12 cellular contexts compared by ENCODE assay signal in genomic region chr4:69223277-69223676, GRCh38. TPM values are rescaled to one million over a fixed set of nuclear protein-coding genes. Genes with fewer than 3 reads are reported as not detected.
"Had no signal": no experiment of that assay in that cellular context is flagged by ENCODE, and none has a peak within 500 bp of the region (broad histone marks: within the 10 kb centered on the region; RNA-seq: fewer than 3 reads in every experiment).

No MANE protein-coding gene starts in this region.

RNA-seq across cellular contexts. Expression of gene UGT2B11, which starts 8.7 kb away (rescaled TPM):
- total RNA-seq: activated CD4-positive, alpha-beta memory T cell treated with anti-CD3 and anti-CD28 coated beads, Interleukin-2, amount 10 ng/mL, durations not matched to agents 7 days and 5 days; activated CD4-positive, alpha-beta T cell treated with anti-CD3 and anti-CD28 coated beads for 36 hours; activated CD4-positive, alpha-beta T cell treated with anti-CD3 and anti-CD28 coated beads, Interleukin-2, amount 10 ng/mL, durations not matched to agents 7 days and 5 days; activated CD8-positive, alpha-beta memory T cell treated with anti-CD3 and anti-CD28 coated beads, Interleukin-2, amount 10 ng/mL, durations not matched to agents 7 days and 5 days; activated CD8-positive, alpha-beta T cell treated with anti-CD3 and anti-CD28 coated beads, Interleukin-2, amount 10 ng/mL, durations not matched to agents 7 days and 5 days; activated naive CD8-positive, alpha-beta T cell treated with anti-CD3 and anti-CD28 coated beads, Interleukin-2, amount 10 ng/mL, durations not matched to agents 7 days and 5 days; activated T-helper 2 cell treated with anti-CD3 and anti-CD28 coated beads, Interferon-gamma antibody, Interleukin-2, Interleukin-4, amounts not matched to agents 10 μg/mL and 5 μg/mL and 100 μg/mL, durations not matched to agents 14 hours and 24 hours and 36 hours; ascending aorta; bronchial epithelial cell; cardiac muscle cell; chondrocyte had no signal
- polyA plus RNA-seq: adipose tissue, cardiac muscle cell had no signal

RNA-seq across cellular contexts. Expression of gene UGT2B28, which starts 57.0 kb away (rescaled TPM):
- total RNA-seq: activated CD4-positive, alpha-beta memory T cell treated with anti-CD3 and anti-CD28 coated beads, Interleukin-2, amount 10 ng/mL, durations not matched to agents 7 days and 5 days; activated CD4-positive, alpha-beta T cell treated with anti-CD3 and anti-CD28 coated beads for 36 hours; activated CD4-positive, alpha-beta T cell treated with anti-CD3 and anti-CD28 coated beads, Interleukin-2, amount 10 ng/mL, durations not matched to agents 7 days and 5 days; activated CD8-positive, alpha-beta memory T cell treated with anti-CD3 and anti-CD28 coated beads, Interleukin-2, amount 10 ng/mL, durations not matched to agents 7 days and 5 days; activated CD8-positive, alpha-beta T cell treated with anti-CD3 and anti-CD28 coated beads, Interleukin-2, amount 10 ng/mL, durations not matched to agents 7 days and 5 days; activated naive CD8-positive, alpha-beta T cell treated with anti-CD3 and anti-CD28 coated beads, Interleukin-2, amount 10 ng/mL, durations not matched to agents 7 days and 5 days; activated T-helper 2 cell treated with anti-CD3 and anti-CD28 coated beads, Interferon-gamma antibody, Interleukin-2, Interleukin-4, amounts not matched to agents 10 μg/mL and 5 μg/mL and 100 μg/mL, durations not matched to agents 14 hours and 24 hours and 36 hours; ascending aorta; bronchial epithelial cell; cardiac muscle cell; chondrocyte had no signal
- polyA plus RNA-seq: adipose tissue, cardiac muscle cell had no signal
